ENCODE assay signal across 8 cellular contexts in the genomic region with DNA sequence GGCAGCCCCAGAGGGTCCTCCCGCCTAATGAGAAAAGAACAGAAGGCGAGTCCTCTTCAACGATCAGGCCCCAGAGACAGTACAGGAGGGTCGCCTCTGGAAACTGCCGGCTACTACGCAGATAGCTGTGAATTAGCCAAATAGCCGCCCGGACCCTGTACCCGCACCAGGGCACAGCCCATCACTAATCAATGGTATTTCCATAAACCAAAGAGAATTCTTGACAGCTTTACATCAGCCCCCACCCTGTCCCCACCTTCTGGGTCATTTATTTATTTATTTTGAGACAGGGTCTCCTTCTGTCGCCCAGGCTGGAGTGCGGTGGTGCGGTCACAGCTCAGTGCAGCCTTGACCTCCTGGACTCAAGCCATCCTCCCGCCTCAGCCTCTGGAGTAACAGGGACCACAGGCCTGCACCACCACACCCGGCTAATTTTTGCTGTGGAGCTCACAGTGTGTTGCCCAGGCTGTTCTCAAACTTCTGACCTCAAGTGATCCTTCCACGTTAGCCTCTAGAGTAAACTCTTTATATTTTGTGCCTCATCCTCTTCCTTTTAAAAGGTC. TPM values are rescaled to one million over a fixed set of nuclear protein-coding genes. Genes with fewer than 3 reads are reported as not detected.
A peak's percentile ranks its signal among the peaks of the same experiment; 100 is the strongest.
DNase-seq lines count a peak whose midpoint lies in the region; ATAC-seq and TF ChIP-seq lines count a peak whose summit lies in the region.

No MANE protein-coding gene starts in this region.

- H3K9ac ChIP-seq in colonic mucosa (ENCODE audit: low read depth in 2 of 2, low read length in 2 of 2), result peak overlapping the region; percentile 85 to 88

- H3K4me1 Mint-ChIP-seq in IgD-negative memory B cell, result peaks cover 20 to 37% (median 30%) of the 10 kb centered on the region in 3 donors
- H3K4me1 Mint-ChIP-seq in natural killer cell, result peaks cover 5 to 29% of the 10 kb centered on the region in 2 donors

- H3K4me3 ChIP-seq in AG09309 (ENCODE audit: control insufficient read depth, low read depth, low read length) (peak overlapping the region; percentile 78), colonic mucosa (peak overlapping the region; percentile 92)

- no peak for DNase-seq in AG09309 (ENCODE audit: low read depth)
- no peak for DNase-seq in colonic mucosa
- no peak for DNase-seq in natural killer cell
- DNase-seq in hepatic stellate cell (ENCODE audit: low spot score), result no peak
- no peak for DNase-seq in activated effector memory CD4-positive, alpha-beta T cell treated with Interleukin-2 at 50 U/mL for 16 hours
- DNase-seq in anterior cingulate cortex (lab: John Stamatoyannopoulos, UW), result no peak

- no peak for TF ChIP-seq CTCF in AG09309 (IDR thresholded peaks at IDR 0.05; ENCODE audit: control insufficient read depth, insufficient read depth, low read depth, low read length, missing control alignments)
- no peak for TF ChIP-seq CTCF in colonic mucosa (IDR thresholded peaks at IDR 0.05)
- no peak for TF ChIP-seq CTCF in natural killer cell (IDR thresholded peaks at IDR 0.05)

- no peaks in the 10 kb centered on the region for H3K27me3 ChIP-seq in colonic mucosa

- peaks cover 10% of the 10 kb centered on the region for H3K4me1 ChIP-seq in colonic mucosa

- H3K9me3 Mint-ChIP-seq in IgD-negative memory B cell (no peaks in the 10 kb centered on the region), natural killer cell (no peaks in the 10 kb centered on the region)

- intact Hi-C loops in colonic mucosa (cut with DNase I) (no loop called here), natural killer cell (cut with micrococcal nuclease) (loop anchor here (1.0 to 2.0 kb wide), 2 partner anchors 18 to 137 kb away; a partner anchor contains a TSS)

- H3K9me3 ChIP-seq in colonic mucosa, result no peaks in the 10 kb centered on the region

- no peaks in the 10 kb centered on the region for H3K36me3 ChIP-seq in colonic mucosa

- peak overlapping the region; percentile 79 for H3K27ac ChIP-seq in colonic mucosa

- ATAC-seq in natural killer cell (no peak), HG03342 (IDR thresholded peaks at IDR 0.05; ENCODE audit: unreplicated experiment) (no peak)

- H3K36me3 Mint-ChIP-seq in IgD-negative memory B cell (peaks cover 3% of the 10 kb centered on the region), natural killer cell (no peaks in the 10 kb centered on the region)

- H3K27ac Mint-ChIP-seq in IgD-negative memory B cell (peak overlapping the region; percentile 75 to 97 (median 90)), natural killer cell (peak overlapping the region; percentile 67 to 86)

- H3K4me3 Mint-ChIP-seq in IgD-negative memory B cell (peak overlapping the region; percentile 75 to 93 (median 88)), natural killer cell (peak overlapping the region; percentile 80)

- no peaks in the 10 kb centered on the region for H3K27me3 Mint-ChIP-seq in IgD-negative memory B cell
- H3K27me3 Mint-ChIP-seq in natural killer cell (ENCODE audit: low read depth in 2 of 2), result no peaks in the 10 kb centered on the region

RNA-seq across cellular contexts. Expression of a gene that starts 0.8 kb away (rescaled TPM):
- polyA plus RNA-seq in IgD-negative memory B cell, result 102 TPM
- 10 to 100 TPM; 42.4 to 61.5 TPM for total RNA-seq in colonic mucosa
- total RNA-seq in natural killer cell, result 100 to 1,000 TPM; 117 to 125 (median 118) TPM

RNA-seq across cellular contexts. Expression of a gene that starts 13.1 kb away (rescaled TPM):
- not detected for polyA plus RNA-seq in IgD-negative memory B cell
- not detected for total RNA-seq in colonic mucosa
- under 1 TPM in 1 of 3 donors, not detected in 2; 0.31 TPM for total RNA-seq in natural killer cell

RNA-seq across cellular contexts. Expression of a gene that starts 17.5 kb away (rescaled TPM):
- polyA plus RNA-seq in IgD-negative memory B cell, result 37.4 TPM
- 10 to 100 TPM; 18.4 to 76.0 TPM for total RNA-seq in colonic mucosa
- 10 to 100 TPM; 45.5 to 50.0 (median 46.5) TPM for total RNA-seq in natural killer cell

RNA-seq across cellular contexts. Expression of a gene that starts 31.3 kb away (rescaled TPM):
- 1.5 TPM for polyA plus RNA-seq in IgD-negative memory B cell
- total RNA-seq in colonic mucosa (1 to 10 TPM in 1 of 2 donors, under 1 TPM in 1; 0.56 to 1.6 TPM), natural killer cell (1 to 10 TPM in 2 of 3 donors, under 1 TPM in 1; 0.88 to 1.8 (median 1.6) TPM)

RNA-seq across cellular contexts. Expression of a gene that starts 44.8 kb away (rescaled TPM):
- polyA plus RNA-seq in IgD-negative memory B cell, result not detected
- total RNA-seq in colonic mucosa (under 1 TPM; 0.27 TPM), natural killer cell (under 1 TPM; 0.68 to 0.96 (median 0.83) TPM)
